In genomic region chr2:88350641-88351601, GRCh38 we compare ENCODE assay signal across 8 cellular contexts.
DNase-seq lines count a peak whose midpoint lies in the region; ATAC-seq, FAIRE-seq and TF ChIP-seq lines count a peak whose summit lies in the region.

No MANE protein-coding gene starts in this region.

- CTCF ChIA-PET in T-cell (lab: Charles Lee) (interaction anchor here in 1 of 2 donors (0.5 kb wide), 1 partner anchor 113 kb away, joined by 4 read pairs; no protein-coding TSS in a partner anchor), GM12878 (lab: Yijun Ruan, JAX) (interaction anchor here (0.9 to 2.1 kb wide), 8 partner anchors 8 to 30 kb away, joined by 3 to 10 read pairs (median 5); no protein-coding TSS in a partner anchor)

- peak; percentile 69 to 88 (median 72) for TF ChIP-seq CTCF in GM12878 (IDR thresholded peaks at IDR 0.05 in 2 of 3, conservative IDR thresholded peaks at IDR 0.05 in 1 of 3; ENCODE audit: control insufficient read depth in 2 of 3, extremely low read depth in 1 of 3, insufficient read depth in 1 of 3, low read depth in 3 of 3, low read length in 3 of 3)

- H3K27ac Mint-ChIP-seq in T-cell = no peak overlapping the region

- SMC1A ChIA-PET in GM12878 (lab: Charles Lee; ENCODE audit: uncharacterized antibody, unreplicated experiment) = no interaction called here

- no peak for FAIRE-seq in GM12878 (lab: Jason Lieb, UNC)

- DNase-seq in GM03348 (ENCODE audit: low spot score) (peak; percentile 65), T-cell (peak; percentile 12 to 64 (median 48)), GM12878 (ENCODE audit: low read depth, low spot score) (no peak), NCI-H1417 treated with DMSO at 0.1 percent for 48 hours (lab: John Stamatoyannopoulos, UW) (no peak), NCI-H2107 (lab: John Stamatoyannopoulos, UW) (no peak)
- DNase-seq in stimulated activated CD4-positive, alpha-beta T cell treated with anti-CD3 and anti-CD28 coated beads, Interleukin-15, amount 100 ng/mL, for 1 hour (ENCODE audit: low read depth in 1 of 2, low spot score in 1 of 2) = peak; percentile 32 to 49

- no peak for TF ChIP-seq POLR2A in GM12878 (IDR thresholded peaks at IDR 0.05; ENCODE audit: low read depth, low read length)

- no peaks in the 10 kb centered on the region for H3K36me3 Mint-ChIP-seq in T-cell

- H4K20me1 ChIP-seq in GM12878 (ENCODE audit: control insufficient read depth, insufficient read depth) = no peaks in the 10 kb centered on the region

- TF ChIP-seq RAD21 in GM12878 (IDR thresholded peaks at IDR 0.05; ENCODE audit: insufficient read depth, low read depth, low read length) = peak; percentile 20; the same call in 1 of the 2 replicates

- H3K4me3 Mint-ChIP-seq in T-cell = peak overlapping the region; percentile 28 to 77 (median 66)

- no peaks in the 10 kb centered on the region for H3K9me3 Mint-ChIP-seq in T-cell

- BruUV-seq in GM12878 (replicated peaks; lab: Mats Ljungman, UMichigan) = no TSS peak

- RAD21 ChIA-PET in GM12878 (lab: Charles Lee; ENCODE audit: unreplicated experiment) = interaction anchor here (0.6 kb wide), 1 partner anchor 313 kb away, joined by 3 read pairs; no protein-coding TSS in a partner anchor

- H3K27ac ChIP-seq in GM12878 (ENCODE audit: control insufficient read depth, insufficient read depth) (no peak overlapping the region), iPS-20b (ENCODE audit: low read length) (peak overlapping the region; percentile 76)

- ATAC-seq in HG03354 (IDR thresholded peaks at IDR 0.05; ENCODE audit: poor library complexity, severe bottlenecking, unreplicated experiment) (peak; percentile 56), T-cell (replicated peaks in 1 of 4) (peak; percentile 52 to 69 (median 61)), GM12878 (peak; percentile 88)

- intact Hi-C loops in GM12878 (cut with micrococcal nuclease; ENCODE audit: unreplicated experiment) = no loop called here

- in situ Hi-C loops in GM12878 (cut with MboI) = no loop called here

- 26% methylated on average over 43 of the region's 46 CpGs for WGBS in GM12878 (ENCODE audit: insufficient coverage, insufficient replicate concordance, low lambda C conversion rate, missing lambda C conversion rate)

- H3K9ac ChIP-seq in GM12878 (ENCODE audit: control insufficient read depth, insufficient read depth, low read length) (no peak overlapping the region), iPS-20b (ENCODE audit: low read depth, low read length) (peak overlapping the region; percentile 78)

- peaks cover 38 to 44% of the 10 kb centered on the region in 2 donors for H3K27me3 Mint-ChIP-seq in T-cell

- H2AFZ ChIP-seq in GM12878 (ENCODE audit: control insufficient read depth, low read depth, low read length) = no peak overlapping the region; the same call in 1 of the 2 replicates

- no peaks in the 10 kb centered on the region; a peak in 1 of 4 replicates for H3K27me3 ChIP-seq in GM12878 (replicated peaks in 1 of 2; ENCODE audit: control insufficient read depth in 2 of 2, insufficient read depth in 2 of 2, low read length in 1 of 2)
- peaks cover 40% of the 10 kb centered on the region for H3K27me3 ChIP-seq in iPS-20b (ENCODE audit: insufficient read depth, low read length)

- no peak for TF ChIP-seq EP300 in GM12878 (IDR thresholded peaks at IDR 0.05; ENCODE audit: borderline replicate concordance in 1 of 2, control insufficient read depth in 1 of 2, low read depth in 2 of 2, low read length in 2 of 2)

- H3K4me1 ChIP-seq in GM12878 (ENCODE audit: control insufficient read depth, insufficient read depth, low read length) (no peaks in the 10 kb centered on the region), iPS-20b (ENCODE audit: insufficient read depth, low read length) (peaks cover 19% of the 10 kb centered on the region; the same call in 1 of the 2 replicates)

- POLR2A ChIA-PET in T-cell (lab: Charles Lee) = no interaction called here
- POLR2A ChIA-PET in GM12878 (lab: Charles Lee) = no interaction called here

- no peaks in the 10 kb centered on the region for H3K79me2 ChIP-seq in GM12878 (ENCODE audit: control insufficient read depth, insufficient read depth, low read length)

- no peak overlapping the region for H3K4me2 ChIP-seq in GM12878 (ENCODE audit: control insufficient read depth, insufficient read depth)

- H3K4me3 ChIP-seq in GM12878 = no peak overlapping the region
- peak overlapping the region; percentile 60 for H3K4me3 ChIP-seq in iPS-20b (ENCODE audit: low read length)

- H3K36me3 ChIP-seq in GM12878 (ENCODE audit: control insufficient read depth in 2 of 2, insufficient read depth in 2 of 2, low read length in 1 of 2) (no peaks in the 10 kb centered on the region), iPS-20b (ENCODE audit: insufficient read depth, low read depth, low read length) (no peaks in the 10 kb centered on the region)

- peaks cover 6 to 10% (median 9%) of the 10 kb centered on the region in 3 donors for H3K4me1 Mint-ChIP-seq in T-cell

- no peaks in the 10 kb centered on the region for H3K9me3 ChIP-seq in GM12878 (replicated peaks; ENCODE audit: control insufficient read depth, insufficient read depth, low read length)
- no peaks in the 10 kb centered on the region for H3K9me3 ChIP-seq in iPS-20b (ENCODE audit: insufficient read depth, low read depth, low read length)

TF ChIP-seq in GM12878, 131 proteins besides CTCF, POLR2A, EP300 and RAD21 (continues in another document):
- TF ChIP-seq HDGF (IDR thresholded peaks at IDR 0.05) (no peak), POU2F2 (IDR thresholded peaks at IDR 0.05; ENCODE audit: borderline replicate concordance, low read depth, low read length) (no peak), BMI1 (IDR thresholded peaks at IDR 0.05; ENCODE audit: borderline replicate concordance) (no peak), FOS (IDR thresholded peaks at IDR 0.05; ENCODE audit: borderline replicate concordance, extremely low read depth, insufficient read length) (no peak), ZBTB33 (IDR thresholded peaks at IDR 0.05) (no peak), ZNF207 (IDR thresholded peaks at IDR 0.05; ENCODE audit: borderline replicate concordance) (no peak), EGR1 (IDR thresholded peaks at IDR 0.05; ENCODE audit: borderline replicate concordance in 1 of 2, low read depth in 2 of 2, low read length in 2 of 2) (no peak), NKRF (conservative IDR thresholded peaks at IDR 0.05) (no peak), E2F4 (IDR thresholded peaks at IDR 0.05; ENCODE audit: low read depth, low read length) (no peak), SMAD5 (IDR thresholded peaks at IDR 0.05; ENCODE audit: low read depth) (no peak), SMARCA5 (IDR thresholded peaks at IDR 0.05) (0 out of 2 replicates have a peak, but pooled peaks have one; percentile 39), CREB1 (IDR thresholded peaks at IDR 0.05; ENCODE audit: low read depth) (no peak)

Comparison
In these comparisons a context has a peak if more than half of its experiments do, and no peak if none do; other contexts are left out.
1. DNase-seq: peak in GM03348 (single experiment), T-cell (34 of 34) and stimulated activated CD4-positive, alpha-beta T cell treated with anti-CD3 and anti-CD28 coated beads, Interleukin-15, amount 100 ng/mL, for 1 hour (2 of 2); none in GM12878 (single experiment), NCI-H1417 treated with DMSO at 0.1 percent for 48 hours (single experiment) and NCI-H2107 (single experiment).
2. Peak in every context shown above with its lines, with median percentiles within 50 percentile points of each other: ATAC-seq.